In the genomic region with DNA sequence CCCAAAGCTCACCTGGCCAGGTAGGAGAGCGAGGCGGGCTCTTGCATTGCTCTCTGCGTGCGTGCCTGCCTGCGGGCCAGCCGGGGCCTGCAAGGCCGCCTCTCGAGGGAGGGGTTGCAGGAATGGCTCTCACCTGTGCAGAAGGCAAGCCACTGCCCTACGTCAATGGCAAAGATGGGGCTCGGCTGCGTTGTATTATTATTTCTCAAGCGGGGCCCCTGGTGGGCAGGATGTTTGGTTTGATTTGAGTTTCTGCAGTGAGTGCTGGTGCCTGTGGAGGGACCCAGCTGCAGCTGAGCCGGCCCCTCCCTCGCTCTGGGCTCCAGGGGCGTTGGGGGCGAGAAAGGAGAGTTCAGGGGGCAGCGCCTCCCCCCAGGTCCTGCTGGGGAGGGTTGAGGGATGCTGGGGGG, we compare ENCODE assay signal across 1 cellular context.
TF ChIP-seq lines count a peak whose summit lies in the region.

No MANE protein-coding gene starts in this region.

TF ChIP-seq in GM23338, 12 proteins besides CTCF, POLR2A, EP300 and RAD21 (continued from another document):
- TF ChIP-seq, protein P1, sequence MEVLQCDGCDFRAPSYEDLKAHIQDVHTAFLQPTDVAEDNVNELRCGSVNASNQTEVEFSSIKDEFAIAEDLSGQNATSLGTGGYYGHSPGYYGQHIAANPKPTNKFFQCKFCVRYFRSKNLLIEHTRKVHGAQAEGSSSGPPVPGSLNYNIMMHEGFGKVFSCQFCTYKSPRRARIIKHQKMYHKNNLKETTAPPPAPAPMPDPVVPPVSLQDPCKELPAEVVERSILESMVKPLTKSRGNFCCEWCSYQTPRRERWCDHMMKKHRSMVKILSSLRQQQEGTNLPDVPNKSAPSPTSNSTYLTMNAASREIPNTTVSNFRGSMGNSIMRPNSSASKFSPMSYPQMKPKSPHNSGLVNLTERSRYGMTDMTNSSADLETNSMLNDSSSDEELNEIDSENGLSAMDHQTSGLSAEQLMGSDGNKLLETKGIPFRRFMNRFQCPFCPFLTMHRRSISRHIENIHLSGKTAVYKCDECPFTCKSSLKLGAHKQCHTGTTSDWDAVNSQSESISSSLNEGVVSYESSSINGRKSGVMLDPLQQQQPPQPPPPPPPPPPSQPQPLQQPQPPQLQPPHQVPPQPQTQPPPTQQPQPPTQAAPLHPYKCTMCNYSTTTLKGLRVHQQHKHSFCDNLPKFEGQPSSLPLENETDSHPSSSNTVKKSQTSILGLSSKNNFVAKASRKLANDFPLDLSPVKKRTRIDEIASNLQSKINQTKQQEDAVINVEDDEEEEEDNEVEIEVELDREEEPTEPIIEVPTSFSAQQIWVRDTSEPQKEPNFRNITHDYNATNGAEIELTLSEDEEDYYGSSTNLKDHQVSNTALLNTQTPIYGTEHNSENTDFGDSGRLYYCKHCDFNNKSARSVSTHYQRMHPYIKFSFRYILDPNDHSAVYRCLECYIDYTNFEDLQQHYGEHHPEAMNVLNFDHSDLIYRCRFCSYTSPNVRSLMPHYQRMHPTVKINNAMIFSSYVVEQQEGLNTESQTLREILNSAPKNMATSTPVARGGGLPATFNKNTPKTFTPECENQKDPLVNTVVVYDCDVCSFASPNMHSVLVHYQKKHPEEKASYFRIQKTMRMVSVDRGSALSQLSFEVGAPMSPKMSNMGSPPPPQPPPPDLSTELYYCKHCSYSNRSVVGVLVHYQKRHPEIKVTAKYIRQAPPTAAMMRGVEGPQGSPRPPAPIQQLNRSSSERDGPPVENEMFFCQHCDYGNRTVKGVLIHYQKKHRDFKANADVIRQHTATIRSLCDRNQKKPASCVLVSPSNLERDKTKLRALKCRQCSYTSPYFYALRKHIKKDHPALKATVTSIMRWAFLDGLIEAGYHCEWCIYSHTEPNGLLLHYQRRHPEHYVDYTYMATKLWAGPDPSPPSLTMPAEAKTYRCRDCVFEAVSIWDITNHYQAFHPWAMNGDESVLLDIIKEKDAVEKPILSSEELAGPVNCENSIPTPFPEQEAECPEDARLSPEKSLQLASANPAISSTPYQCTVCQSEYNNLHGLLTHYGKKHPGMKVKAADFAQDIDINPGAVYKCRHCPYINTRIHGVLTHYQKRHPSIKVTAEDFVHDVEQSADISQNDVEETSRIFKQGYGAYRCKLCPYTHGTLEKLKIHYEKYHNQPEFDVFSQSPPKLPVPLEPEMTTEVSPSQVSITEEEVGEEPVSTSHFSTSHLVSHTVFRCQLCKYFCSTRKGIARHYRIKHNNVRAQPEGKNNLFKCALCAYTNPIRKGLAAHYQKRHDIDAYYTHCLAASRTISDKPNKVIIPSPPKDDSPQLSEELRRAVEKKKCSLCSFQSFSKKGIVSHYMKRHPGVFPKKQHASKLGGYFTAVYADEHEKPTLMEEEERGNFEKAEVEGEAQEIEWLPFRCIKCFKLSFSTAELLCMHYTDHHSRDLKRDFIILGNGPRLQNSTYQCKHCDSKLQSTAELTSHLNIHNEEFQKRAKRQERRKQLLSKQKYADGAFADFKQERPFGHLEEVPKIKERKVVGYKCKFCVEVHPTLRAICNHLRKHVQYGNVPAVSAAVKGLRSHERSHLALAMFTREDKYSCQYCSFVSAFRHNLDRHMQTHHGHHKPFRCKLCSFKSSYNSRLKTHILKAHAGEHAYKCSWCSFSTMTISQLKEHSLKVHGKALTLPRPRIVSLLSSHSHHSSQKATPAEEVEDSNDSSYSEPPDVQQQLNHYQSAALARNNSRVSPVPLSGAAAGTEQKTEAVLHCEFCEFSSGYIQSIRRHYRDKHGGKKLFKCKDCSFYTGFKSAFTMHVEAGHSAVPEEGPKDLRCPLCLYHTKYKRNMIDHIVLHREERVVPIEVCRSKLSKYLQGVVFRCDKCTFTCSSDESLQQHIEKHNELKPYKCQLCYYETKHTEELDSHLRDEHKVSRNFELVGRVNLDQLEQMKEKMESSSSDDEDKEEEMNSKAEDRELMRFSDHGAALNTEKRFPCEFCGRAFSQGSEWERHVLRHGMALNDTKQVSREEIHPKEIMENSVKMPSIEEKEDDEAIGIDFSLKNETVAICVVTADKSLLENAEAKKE (CRISPR knock-in tag; IDR thresholded peaks at IDR 0.05), result no peak
- no peak for TF ChIP-seq ZNF331 (CRISPR knock-in tag; IDR thresholded peaks at IDR 0.05; ENCODE audit: low read depth)
- no peak for TF ChIP-seq EZH2phosphoT487 (IDR thresholded peaks at IDR 0.05; ENCODE audit: unreplicated experiment)
- TF ChIP-seq, protein P2, sequence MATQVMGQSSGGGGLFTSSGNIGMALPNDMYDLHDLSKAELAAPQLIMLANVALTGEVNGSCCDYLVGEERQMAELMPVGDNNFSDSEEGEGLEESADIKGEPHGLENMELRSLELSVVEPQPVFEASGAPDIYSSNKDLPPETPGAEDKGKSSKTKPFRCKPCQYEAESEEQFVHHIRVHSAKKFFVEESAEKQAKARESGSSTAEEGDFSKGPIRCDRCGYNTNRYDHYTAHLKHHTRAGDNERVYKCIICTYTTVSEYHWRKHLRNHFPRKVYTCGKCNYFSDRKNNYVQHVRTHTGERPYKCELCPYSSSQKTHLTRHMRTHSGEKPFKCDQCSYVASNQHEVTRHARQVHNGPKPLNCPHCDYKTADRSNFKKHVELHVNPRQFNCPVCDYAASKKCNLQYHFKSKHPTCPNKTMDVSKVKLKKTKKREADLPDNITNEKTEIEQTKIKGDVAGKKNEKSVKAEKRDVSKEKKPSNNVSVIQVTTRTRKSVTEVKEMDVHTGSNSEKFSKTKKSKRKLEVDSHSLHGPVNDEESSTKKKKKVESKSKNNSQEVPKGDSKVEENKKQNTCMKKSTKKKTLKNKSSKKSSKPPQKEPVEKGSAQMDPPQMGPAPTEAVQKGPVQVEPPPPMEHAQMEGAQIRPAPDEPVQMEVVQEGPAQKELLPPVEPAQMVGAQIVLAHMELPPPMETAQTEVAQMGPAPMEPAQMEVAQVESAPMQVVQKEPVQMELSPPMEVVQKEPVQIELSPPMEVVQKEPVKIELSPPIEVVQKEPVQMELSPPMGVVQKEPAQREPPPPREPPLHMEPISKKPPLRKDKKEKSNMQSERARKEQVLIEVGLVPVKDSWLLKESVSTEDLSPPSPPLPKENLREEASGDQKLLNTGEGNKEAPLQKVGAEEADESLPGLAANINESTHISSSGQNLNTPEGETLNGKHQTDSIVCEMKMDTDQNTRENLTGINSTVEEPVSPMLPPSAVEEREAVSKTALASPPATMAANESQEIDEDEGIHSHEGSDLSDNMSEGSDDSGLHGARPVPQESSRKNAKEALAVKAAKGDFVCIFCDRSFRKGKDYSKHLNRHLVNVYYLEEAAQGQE (IDR thresholded peaks at IDR 0.05; ENCODE audit: unreplicated experiment), result no peak
- TF ChIP-seq NANOG (IDR thresholded peaks at IDR 0.05; ENCODE audit: borderline replicate concordance), result no peak
